Comparison of ENCODE assay signal across 33 cellular contexts in genomic region chr18:4358618-4359017, GRCh38.
"Had no signal": no experiment of that assay in that cellular context is flagged by ENCODE, and none has a peak within 500 bp of the region (broad histone marks: within the 10 kb centered on the region; RNA-seq: fewer than 3 reads in every experiment).

No MANE protein-coding gene starts in this region.

- H3K27ac ChIP-seq: adrenal gland, ascending aorta, cardiac muscle cell, esophagus muscularis mucosa, foreskin keratinocyte, heart left ventricle, pancreas, sigmoid colon, upper lobe of left lung had no signal

- H3K4me3 Mint-ChIP-seq: activated CD4-positive, alpha-beta memory T cell treated with anti-CD3 and anti-CD28 coated beads for 36 hours; activated naive CD4-positive, alpha-beta T cell treated with anti-CD3 and anti-CD28 coated beads for 36 hours; activated naive CD8-positive, alpha-beta T cell treated with anti-CD3 and anti-CD28 coated beads for 36 hours; activated T-helper 1 cell treated with anti-CD3 and anti-CD28 coated beads, Interleukin-12 subunit alpha, Interleukin-12 subunit beta, Interleukin-2, Interleukin-4 antibody, amounts not matched to agents 30 ng/mL and 10 ng/mL and 1 ng/mL, durations not matched to agents 14 hours and 24 hours and 36 hours; brain; dendritic cell treated with granulocyte-macrophage colony-stimulating factor and Interleukin-4, amounts not matched to agents 40 ng/mL and 50 ng/mL, for 4 days; immature natural killer cell; naive thymus-derived CD4-positive, alpha-beta T cell; stimulated activated memory B cell treated with anti-CD40 and anti-IgM and Interleukin-4, amounts not matched to agents 10 μg/mL and 1 μg/mL and 100 μg/mL, for 72 hours; stimulated activated naive CD8-positive, alpha-beta T cell treated with anti-CD3 and anti-CD28 coated beads, Interleukin-15, amount 100 ng/mL, for 72 hours; T-helper 2 cell treated with Interferon-gamma antibody and Interleukin-4, amounts not matched to agents 5 μg/mL and 100 μg/mL, for 36 hours had no signal

- ATAC-seq: activated CD4-positive, CD25-positive, alpha-beta regulatory T cell treated with anti-CD3 and anti-CD28 coated beads, Interleukin-2, amount 50 U/mL, for 24 hours; foreskin keratinocyte; heart left ventricle; naive thymus-derived CD4-positive, alpha-beta T cell; pancreas; stimulated activated memory B cell treated with anti-CD40 and anti-IgM and Interleukin-4, amounts not matched to agents 10 μg/mL and 1 μg/mL and 100 μg/mL, for 72 hours; stimulated activated naive CD8-positive, alpha-beta T cell treated with anti-CD3 and anti-CD28 coated beads, Interleukin-15, amount 100 ng/mL, for 72 hours had no signal

- FAIRE-seq: pancreas, small intestine had no signal

- H3K4me1 Mint-ChIP-seq: activated naive CD8-positive, alpha-beta T cell treated with anti-CD3 and anti-CD28 coated beads for 36 hours; immature natural killer cell; naive thymus-derived CD4-positive, alpha-beta T cell; stimulated activated memory B cell treated with anti-CD40 and anti-IgM and Interleukin-4, amounts not matched to agents 10 μg/mL and 1 μg/mL and 100 μg/mL, for 72 hours; stimulated activated naive CD8-positive, alpha-beta T cell treated with anti-CD3 and anti-CD28 coated beads, Interleukin-15, amount 100 ng/mL, for 72 hours had no signal

- H3K27ac Mint-ChIP-seq: activated CD4-positive, alpha-beta memory T cell treated with anti-CD3 and anti-CD28 coated beads for 36 hours; activated naive CD4-positive, alpha-beta T cell treated with anti-CD3 and anti-CD28 coated beads for 36 hours; activated naive CD8-positive, alpha-beta T cell treated with anti-CD3 and anti-CD28 coated beads for 36 hours; activated T-helper 1 cell treated with anti-CD3 and anti-CD28 coated beads, Interleukin-12 subunit alpha, Interleukin-12 subunit beta, Interleukin-2, Interleukin-4 antibody, amounts not matched to agents 30 ng/mL and 10 ng/mL and 1 ng/mL, durations not matched to agents 14 hours and 24 hours and 36 hours; dendritic cell treated with granulocyte-macrophage colony-stimulating factor and Interleukin-4, amounts not matched to agents 40 ng/mL and 50 ng/mL, for 4 days; immature natural killer cell; naive thymus-derived CD4-positive, alpha-beta T cell; stimulated activated memory B cell treated with anti-CD40 and anti-IgM and Interleukin-4, amounts not matched to agents 10 μg/mL and 1 μg/mL and 100 μg/mL, for 72 hours; stimulated activated naive CD8-positive, alpha-beta T cell treated with anti-CD3 and anti-CD28 coated beads, Interleukin-15, amount 100 ng/mL, for 72 hours; T-helper 2 cell treated with Interferon-gamma antibody and Interleukin-4, amounts not matched to agents 5 μg/mL and 100 μg/mL, for 36 hours had no signal

- H3K27me3 ChIP-seq: adrenal gland, ascending aorta, esophagus muscularis mucosa, pancreas, upper lobe of left lung had no signal

- H3K9me3 ChIP-seq: adrenal gland, ascending aorta, pancreas, prostate gland, upper lobe of left lung had no signal

- DNase-seq: activated CD4-positive, alpha-beta memory T cell treated with anti-CD3 and anti-CD28 coated beads for 36 hours; activated CD4-positive, alpha-beta T cell treated with anti-CD3 and anti-CD28 coated beads for 48 hours; activated CD8-positive, alpha-beta memory T cell treated with anti-CD3 and anti-CD28 coated beads, Interleukin-2, amount 50 U/mL, for 4 hours; activated effector memory CD4-positive, alpha-beta T cell treated with anti-CD3 and anti-CD28 coated beads, Interleukin-2, amount 50 U/mL, for 16 hours; activated naive CD4-positive, alpha-beta T cell treated with anti-CD3 and anti-CD28 coated beads for 36 hours; activated naive CD8-positive, alpha-beta T cell treated with anti-CD3 and anti-CD28 coated beads for 36 hours; activated T-cell treated with anti-CD3 and anti-CD28 coated beads, Interleukin-2, amount 50 U/mL, for 1 hour; adrenal gland; foreskin keratinocyte; heart left ventricle; hypothalamus; immature natural killer cell; midbrain; naive thymus-derived CD4-positive, alpha-beta T cell; nucleus accumbens; pancreas; sigmoid colon; small intestine; stimulated activated CD4-positive, alpha-beta T cell treated with anti-CD3 and anti-CD28 coated beads, Interleukin-4, amount 100 ng/mL, for 4 hours; stimulated activated CD8-positive, alpha-beta memory T cell treated with anti-CD3 and anti-CD28 coated beads, Interleukin-4, amount 100 ng/mL, for 48 hours; stimulated activated naive CD8-positive, alpha-beta T cell treated with anti-CD3 and anti-CD28 coated beads, Interleukin-15, amount 100 ng/mL, for 72 hours; T-helper 1 cell; upper lobe of left lung had no signal

- H3K4me1 ChIP-seq: adrenal gland, ascending aorta, esophagus muscularis mucosa, foreskin keratinocyte, heart left ventricle, pancreas, prostate gland, sigmoid colon, upper lobe of left lung had no signal

- H3K36me3 Mint-ChIP-seq: activated CD4-positive, alpha-beta memory T cell treated with anti-CD3 and anti-CD28 coated beads for 36 hours; stimulated activated memory B cell treated with anti-CD40 and anti-IgM and Interleukin-4, amounts not matched to agents 10 μg/mL and 1 μg/mL and 100 μg/mL, for 72 hours had no signal

- H3K27me3 Mint-ChIP-seq: activated CD4-positive, alpha-beta memory T cell treated with anti-CD3 and anti-CD28 coated beads for 36 hours; activated naive CD8-positive, alpha-beta T cell treated with anti-CD3 and anti-CD28 coated beads for 36 hours; dendritic cell treated with granulocyte-macrophage colony-stimulating factor and Interleukin-4, amounts not matched to agents 40 ng/mL and 50 ng/mL, for 4 days; stimulated activated memory B cell treated with anti-CD40 and anti-IgM and Interleukin-4, amounts not matched to agents 10 μg/mL and 1 μg/mL and 100 μg/mL, for 72 hours; stimulated activated naive CD8-positive, alpha-beta T cell treated with anti-CD3 and anti-CD28 coated beads, Interleukin-15, amount 100 ng/mL, for 72 hours had no signal
